1 cellular context compared by ENCODE assay signal in genomic region chr5:160198148-160198545, GRCh38.
TF ChIP-seq lines count a peak whose summit lies in the region.

No MANE protein-coding gene starts in this region.

TF ChIP-seq in WTC11, 78 proteins besides CTCF, POLR2A, EP300 and RAD21 (continued from another document):
- no peak for TF ChIP-seq JUN (CRISPR knock-in tag; IDR thresholded peaks at IDR 0.05)
